Comparison of ENCODE assay signal across 1 cellular context in the genomic region with DNA sequence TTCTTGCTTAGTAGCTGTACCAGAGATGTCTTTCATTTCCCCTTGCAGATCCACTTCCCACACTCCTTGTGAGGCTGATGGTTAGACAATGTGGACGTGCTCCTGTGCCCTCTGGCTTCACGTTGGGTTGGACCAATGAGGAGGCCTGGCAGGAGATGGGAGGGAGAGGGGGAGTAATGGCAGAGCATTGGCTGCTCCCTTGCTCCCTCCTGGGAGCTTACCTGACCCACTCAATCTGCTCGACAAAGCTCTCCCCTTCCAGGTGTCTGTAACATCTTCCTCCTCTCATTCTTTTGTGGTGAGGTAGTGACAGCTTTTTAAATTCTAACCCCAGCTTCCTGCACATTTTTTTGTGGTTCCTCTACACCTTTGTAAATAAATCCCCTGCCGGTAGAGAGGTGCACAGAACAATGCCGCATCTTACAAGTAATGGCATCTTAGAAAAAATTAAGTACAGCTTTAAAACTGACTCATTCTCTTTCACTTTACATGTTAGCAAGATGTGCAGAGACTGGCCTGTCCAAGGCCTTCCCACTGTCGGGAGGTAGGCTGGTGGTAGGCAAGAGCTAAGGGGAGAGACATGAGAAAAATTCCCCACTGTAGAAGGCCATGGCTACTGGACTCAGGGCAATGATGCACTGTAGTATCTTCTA.
TF ChIP-seq lines count a peak whose summit lies in the region.

No MANE protein-coding gene starts in this region.

TF ChIP-seq in GM23338, 12 proteins besides CTCF, POLR2A, EP300 and RAD21 (continued from another document):
- TF ChIP-seq EZH2phosphoT487 (IDR thresholded peaks at IDR 0.05; ENCODE audit: unreplicated experiment): no peak
- no peak for TF ChIP-seq STAT1 (IDR thresholded peaks at IDR 0.05; ENCODE audit: unreplicated experiment)
- TF ChIP-seq POLR2AphosphoS5 (IDR thresholded peaks at IDR 0.05; ENCODE audit: low read depth): no peak
- no peak for TF ChIP-seq ZNF114 (CRISPR knock-in tag; IDR thresholded peaks at IDR 0.05)
- TF ChIP-seq, protein P1, sequence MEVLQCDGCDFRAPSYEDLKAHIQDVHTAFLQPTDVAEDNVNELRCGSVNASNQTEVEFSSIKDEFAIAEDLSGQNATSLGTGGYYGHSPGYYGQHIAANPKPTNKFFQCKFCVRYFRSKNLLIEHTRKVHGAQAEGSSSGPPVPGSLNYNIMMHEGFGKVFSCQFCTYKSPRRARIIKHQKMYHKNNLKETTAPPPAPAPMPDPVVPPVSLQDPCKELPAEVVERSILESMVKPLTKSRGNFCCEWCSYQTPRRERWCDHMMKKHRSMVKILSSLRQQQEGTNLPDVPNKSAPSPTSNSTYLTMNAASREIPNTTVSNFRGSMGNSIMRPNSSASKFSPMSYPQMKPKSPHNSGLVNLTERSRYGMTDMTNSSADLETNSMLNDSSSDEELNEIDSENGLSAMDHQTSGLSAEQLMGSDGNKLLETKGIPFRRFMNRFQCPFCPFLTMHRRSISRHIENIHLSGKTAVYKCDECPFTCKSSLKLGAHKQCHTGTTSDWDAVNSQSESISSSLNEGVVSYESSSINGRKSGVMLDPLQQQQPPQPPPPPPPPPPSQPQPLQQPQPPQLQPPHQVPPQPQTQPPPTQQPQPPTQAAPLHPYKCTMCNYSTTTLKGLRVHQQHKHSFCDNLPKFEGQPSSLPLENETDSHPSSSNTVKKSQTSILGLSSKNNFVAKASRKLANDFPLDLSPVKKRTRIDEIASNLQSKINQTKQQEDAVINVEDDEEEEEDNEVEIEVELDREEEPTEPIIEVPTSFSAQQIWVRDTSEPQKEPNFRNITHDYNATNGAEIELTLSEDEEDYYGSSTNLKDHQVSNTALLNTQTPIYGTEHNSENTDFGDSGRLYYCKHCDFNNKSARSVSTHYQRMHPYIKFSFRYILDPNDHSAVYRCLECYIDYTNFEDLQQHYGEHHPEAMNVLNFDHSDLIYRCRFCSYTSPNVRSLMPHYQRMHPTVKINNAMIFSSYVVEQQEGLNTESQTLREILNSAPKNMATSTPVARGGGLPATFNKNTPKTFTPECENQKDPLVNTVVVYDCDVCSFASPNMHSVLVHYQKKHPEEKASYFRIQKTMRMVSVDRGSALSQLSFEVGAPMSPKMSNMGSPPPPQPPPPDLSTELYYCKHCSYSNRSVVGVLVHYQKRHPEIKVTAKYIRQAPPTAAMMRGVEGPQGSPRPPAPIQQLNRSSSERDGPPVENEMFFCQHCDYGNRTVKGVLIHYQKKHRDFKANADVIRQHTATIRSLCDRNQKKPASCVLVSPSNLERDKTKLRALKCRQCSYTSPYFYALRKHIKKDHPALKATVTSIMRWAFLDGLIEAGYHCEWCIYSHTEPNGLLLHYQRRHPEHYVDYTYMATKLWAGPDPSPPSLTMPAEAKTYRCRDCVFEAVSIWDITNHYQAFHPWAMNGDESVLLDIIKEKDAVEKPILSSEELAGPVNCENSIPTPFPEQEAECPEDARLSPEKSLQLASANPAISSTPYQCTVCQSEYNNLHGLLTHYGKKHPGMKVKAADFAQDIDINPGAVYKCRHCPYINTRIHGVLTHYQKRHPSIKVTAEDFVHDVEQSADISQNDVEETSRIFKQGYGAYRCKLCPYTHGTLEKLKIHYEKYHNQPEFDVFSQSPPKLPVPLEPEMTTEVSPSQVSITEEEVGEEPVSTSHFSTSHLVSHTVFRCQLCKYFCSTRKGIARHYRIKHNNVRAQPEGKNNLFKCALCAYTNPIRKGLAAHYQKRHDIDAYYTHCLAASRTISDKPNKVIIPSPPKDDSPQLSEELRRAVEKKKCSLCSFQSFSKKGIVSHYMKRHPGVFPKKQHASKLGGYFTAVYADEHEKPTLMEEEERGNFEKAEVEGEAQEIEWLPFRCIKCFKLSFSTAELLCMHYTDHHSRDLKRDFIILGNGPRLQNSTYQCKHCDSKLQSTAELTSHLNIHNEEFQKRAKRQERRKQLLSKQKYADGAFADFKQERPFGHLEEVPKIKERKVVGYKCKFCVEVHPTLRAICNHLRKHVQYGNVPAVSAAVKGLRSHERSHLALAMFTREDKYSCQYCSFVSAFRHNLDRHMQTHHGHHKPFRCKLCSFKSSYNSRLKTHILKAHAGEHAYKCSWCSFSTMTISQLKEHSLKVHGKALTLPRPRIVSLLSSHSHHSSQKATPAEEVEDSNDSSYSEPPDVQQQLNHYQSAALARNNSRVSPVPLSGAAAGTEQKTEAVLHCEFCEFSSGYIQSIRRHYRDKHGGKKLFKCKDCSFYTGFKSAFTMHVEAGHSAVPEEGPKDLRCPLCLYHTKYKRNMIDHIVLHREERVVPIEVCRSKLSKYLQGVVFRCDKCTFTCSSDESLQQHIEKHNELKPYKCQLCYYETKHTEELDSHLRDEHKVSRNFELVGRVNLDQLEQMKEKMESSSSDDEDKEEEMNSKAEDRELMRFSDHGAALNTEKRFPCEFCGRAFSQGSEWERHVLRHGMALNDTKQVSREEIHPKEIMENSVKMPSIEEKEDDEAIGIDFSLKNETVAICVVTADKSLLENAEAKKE (CRISPR knock-in tag; IDR thresholded peaks at IDR 0.05): no peak
- TF ChIP-seq JUNB (IDR thresholded peaks at IDR 0.05; ENCODE audit: unreplicated experiment): no peak
- no peak for TF ChIP-seq NANOG (IDR thresholded peaks at IDR 0.05; ENCODE audit: borderline replicate concordance)
- TF ChIP-seq, protein P2, sequence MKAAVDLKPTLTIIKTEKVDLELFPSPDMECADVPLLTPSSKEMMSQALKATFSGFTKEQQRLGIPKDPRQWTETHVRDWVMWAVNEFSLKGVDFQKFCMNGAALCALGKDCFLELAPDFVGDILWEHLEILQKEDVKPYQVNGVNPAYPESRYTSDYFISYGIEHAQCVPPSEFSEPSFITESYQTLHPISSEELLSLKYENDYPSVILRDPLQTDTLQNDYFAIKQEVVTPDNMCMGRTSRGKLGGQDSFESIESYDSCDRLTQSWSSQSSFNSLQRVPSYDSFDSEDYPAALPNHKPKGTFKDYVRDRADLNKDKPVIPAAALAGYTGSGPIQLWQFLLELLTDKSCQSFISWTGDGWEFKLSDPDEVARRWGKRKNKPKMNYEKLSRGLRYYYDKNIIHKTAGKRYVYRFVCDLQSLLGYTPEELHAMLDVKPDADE (IDR thresholded peaks at IDR 0.05): no peak
